ENCODE assay signal across 1 cellular context in genomic region chr1:33235521-33235920, GRCh38.
TF ChIP-seq lines count a peak whose summit lies in the region.

No MANE protein-coding gene starts in this region.

TF ChIP-seq in GM23338, 12 proteins besides CTCF, POLR2A, EP300 and RAD21 (continued from another document):
- TF ChIP-seq ZNF462 (CRISPR knock-in tag; IDR thresholded peaks at IDR 0.05) (no peak), EZH2 (IDR thresholded peaks at IDR 0.05; ENCODE audit: low read depth, unreplicated experiment) (no peak), EZH2phosphoT487 (IDR thresholded peaks at IDR 0.05; ENCODE audit: unreplicated experiment) (no peak), ZNF114 (CRISPR knock-in tag; IDR thresholded peaks at IDR 0.05) (no peak), ETS1 (IDR thresholded peaks at IDR 0.05) (no peak), REST (IDR thresholded peaks at IDR 0.05; ENCODE audit: unreplicated experiment) (no peak), STAT1 (IDR thresholded peaks at IDR 0.05; ENCODE audit: unreplicated experiment) (no peak), JUNB (IDR thresholded peaks at IDR 0.05; ENCODE audit: unreplicated experiment) (no peak)
